In genomic region chr1:58570817-58571216, GRCh38 we compare ENCODE assay signal across 12 cellular contexts. TPM values are rescaled to one million over a fixed set of nuclear protein-coding genes. Genes with fewer than 3 reads are reported as not detected.
"Had no signal": no experiment of that assay in that cellular context is flagged by ENCODE, and none has a peak within 500 bp of the region (broad histone marks: within the 10 kb centered on the region; RNA-seq: fewer than 3 reads in every experiment).

No MANE protein-coding gene starts in this region.

- ATAC-seq: activated naive CD8-positive, alpha-beta T cell treated with anti-CD3 and anti-CD28 coated beads, Interleukin-2, amount 50 U/mL, for 24 hours; gastroesophageal sphincter; naive thymus-derived CD8-positive, alpha-beta T cell; sciatic nerve; stimulated activated naive CD8-positive, alpha-beta T cell treated with anti-CD3 and anti-CD28 coated beads, Interleukin-15, Interleukin-2, amounts not matched to agents 100 U/mL and 50 U/mL, for 24 hours had no signal

- DNase-seq: activated CD4-positive, alpha-beta memory T cell treated with anti-CD3 and anti-CD28 coated beads, Interleukin-2, amount 10 ng/mL, durations not matched to agents 7 days and 5 days; activated naive CD8-positive, alpha-beta T cell treated with anti-CD3 and anti-CD28 coated beads, Interleukin-2, amount 50 U/mL, for 24 hours; effector CD4-positive, alpha-beta T cell; naive thymus-derived CD8-positive, alpha-beta T cell; stimulated activated CD4-positive, alpha-beta T cell treated with anti-CD3 and anti-CD28 coated beads, Interleukin-12 subunit alpha, Interleukin-12 subunit beta, amount 100 ng/mL, for 4 hours; stimulated activated naive CD8-positive, alpha-beta T cell treated with anti-CD3 and anti-CD28 coated beads, Interleukin-15, Interleukin-2, amounts not matched to agents 100 U/mL and 50 U/mL, for 24 hours had no signal

- H3K36me3 ChIP-seq: ascending aorta, cardiac muscle cell, gastroesophageal sphincter had no signal

- H3K27ac Mint-ChIP-seq: activated CD4-positive, alpha-beta memory T cell treated with anti-CD3 and anti-CD28 coated beads, Interleukin-2, amount 10 ng/mL, durations not matched to agents 7 days and 5 days; activated naive CD8-positive, alpha-beta T cell treated with anti-CD3 and anti-CD28 coated beads, Interleukin-2, amount 50 U/mL, for 24 hours; naive thymus-derived CD8-positive, alpha-beta T cell; progenitor cell of endocrine pancreas; T-helper 2 cell treated with Interferon-gamma antibody and Interleukin-4, amounts not matched to agents 5 μg/mL and 100 μg/mL, for 36 hours had no signal

- H3K9me3 Mint-ChIP-seq: activated CD4-positive, alpha-beta memory T cell treated with anti-CD3 and anti-CD28 coated beads, Interleukin-2, amount 10 ng/mL, durations not matched to agents 7 days and 5 days; activated naive CD8-positive, alpha-beta T cell treated with anti-CD3 and anti-CD28 coated beads, Interleukin-2, amount 50 U/mL, for 24 hours; naive thymus-derived CD8-positive, alpha-beta T cell; T-helper 2 cell treated with Interferon-gamma antibody and Interleukin-4, amounts not matched to agents 5 μg/mL and 100 μg/mL, for 36 hours had no signal

- H3K4me1 ChIP-seq: ascending aorta had no signal

- H3K27ac ChIP-seq: ascending aorta, cardiac muscle cell, gastroesophageal sphincter had no signal

- H3K9me3 ChIP-seq: ascending aorta, gastroesophageal sphincter had no signal

- H3K4me3 ChIP-seq: ascending aorta, cardiac muscle cell, gastroesophageal sphincter had no signal

- H3K4me3 Mint-ChIP-seq: activated CD4-positive, alpha-beta memory T cell treated with anti-CD3 and anti-CD28 coated beads, Interleukin-2, amount 10 ng/mL, durations not matched to agents 7 days and 5 days; activated naive CD8-positive, alpha-beta T cell treated with anti-CD3 and anti-CD28 coated beads, Interleukin-2, amount 50 U/mL, for 24 hours; naive thymus-derived CD8-positive, alpha-beta T cell; T-helper 2 cell treated with Interferon-gamma antibody and Interleukin-4, amounts not matched to agents 5 μg/mL and 100 μg/mL, for 36 hours had no signal

- H3K27me3 Mint-ChIP-seq: progenitor cell of endocrine pancreas had no signal

- H3K27me3 ChIP-seq: ascending aorta had no signal

- H3K36me3 Mint-ChIP-seq: naive thymus-derived CD8-positive, alpha-beta T cell had no signal

RNA-seq across cellular contexts. Expression of gene TACSTD2, which starts 6.2 kb away (rescaled TPM):
- total RNA-seq: activated CD4-positive, alpha-beta memory T cell treated with anti-CD3 and anti-CD28 coated beads, Interleukin-2, amount 10 ng/mL, durations not matched to agents 7 days and 5 days; cardiac muscle cell; naive thymus-derived CD8-positive, alpha-beta T cell had no signal
